9 cellular contexts compared by ENCODE assay signal in genomic region chr7:116786791-116787443, GRCh38.
DNase-seq lines count a peak whose midpoint lies in the region; ATAC-seq, FAIRE-seq and TF ChIP-seq lines count a peak whose summit lies in the region.
"Had no signal": no experiment of that assay in that cellular context is flagged by ENCODE, and none has a peak within 500 bp of the region (broad histone marks: within the 10 kb centered on the region; RNA-seq: fewer than 3 reads in every experiment).

No MANE protein-coding gene starts in this region.

- H3K27me3 Mint-ChIP-seq in naive B cell: no peaks in the 10 kb centered on the region

- 11% methylated on average over 2 of the region's 2 CpGs for WGBS in GM12878 (ENCODE audit: insufficient coverage, insufficient replicate concordance, low lambda C conversion rate, missing lambda C conversion rate)

- no peaks in the 10 kb centered on the region for H3K79me2 ChIP-seq in GM12878 (ENCODE audit: control insufficient read depth, insufficient read depth, low read length)

- peak; percentile 80 for TF ChIP-seq RAD21 in GM12878 (IDR thresholded peaks at IDR 0.05; ENCODE audit: insufficient read depth, low read depth, low read length)

- no peak for TF ChIP-seq EP300 in GM12878 (IDR thresholded peaks at IDR 0.05; ENCODE audit: borderline replicate concordance in 1 of 2, control insufficient read depth in 1 of 2, low read depth in 2 of 2, low read length in 2 of 2)

- H3K27me3 ChIP-seq in right atrium auricular region (no peaks in the 10 kb centered on the region), GM12878 (replicated peaks in 1 of 2; ENCODE audit: control insufficient read depth in 2 of 2, insufficient read depth in 2 of 2, low read length in 1 of 2) (no peaks in the 10 kb centered on the region; a peak in 1 of 4 replicates)

- H3K27ac ChIP-seq in right atrium auricular region: no peak overlapping the region
- no peak overlapping the region for H3K27ac ChIP-seq in GM12878 (ENCODE audit: control insufficient read depth, insufficient read depth)

- H3K36me3 Mint-ChIP-seq in naive B cell: no peaks in the 10 kb centered on the region

- H3K4me1 ChIP-seq in right atrium auricular region (no peaks in the 10 kb centered on the region), GM12878 (ENCODE audit: control insufficient read depth, insufficient read depth, low read length) (peaks cover 6% of the 10 kb centered on the region; the same call in 1 of the 2 replicates)

- no peak overlapping the region for H2AFZ ChIP-seq in GM12878 (ENCODE audit: control insufficient read depth, low read depth, low read length)

- in situ Hi-C loops in KBM-7 (cut with MboI; ENCODE audit: low pct_unique_long_range_greater_than_20kb, low sequenced_read_pairs): loop anchor here (25.0 kb wide), 1 partner anchor 525 kb away; no protein-coding TSS in a partner anchor
- in situ Hi-C loops in GM12878 (cut with MboI): loop anchor here (10.0 kb wide), 1 partner anchor 522 kb away; no protein-coding TSS in a partner anchor

- no peak overlapping the region for H3K4me2 ChIP-seq in GM12878 (ENCODE audit: control insufficient read depth, insufficient read depth)

- H3K9me3 ChIP-seq in right atrium auricular region (no peaks in the 10 kb centered on the region), GM12878 (replicated peaks; ENCODE audit: control insufficient read depth, insufficient read depth, low read length) (no peaks in the 10 kb centered on the region)

- no peak overlapping the region for H3K9ac ChIP-seq in GM12878 (ENCODE audit: control insufficient read depth, insufficient read depth, low read length)

- POLR2A ChIA-PET in GM12878 (lab: Charles Lee): interaction anchor here (0.6 kb wide), 1 partner anchor 1101 kb away, joined by 12 read pairs; no protein-coding TSS in a partner anchor

- H3K4me1 Mint-ChIP-seq in naive B cell: no peaks in the 10 kb centered on the region

- H3K4me3 Mint-ChIP-seq in naive B cell: no peak overlapping the region

- ATAC-seq in Right ventricle myocardium superior (ENCODE audit: poor library complexity): peak; percentile 22
- peak; percentile 99 for ATAC-seq in GM21786 (IDR thresholded peaks at IDR 0.05; ENCODE audit: unreplicated experiment)
- ATAC-seq in GM12878: peak; percentile 99
- ATAC-seq in naive B cell (ENCODE audit: low read depth in 2 of 2): peak; percentile 97 to 98

- DNase-seq in Right ventricle myocardium superior: no peak
- DNase-seq in right atrium auricular region (ENCODE audit: low spot score): no peak
- DNase-seq in KBM-7: peak; percentile 35
- peak; percentile 58 for DNase-seq in GM12878 (ENCODE audit: low read depth, low spot score)
- DNase-seq in naive B cell: peak; percentile 63
- no peak for DNase-seq in amniotic stem cell (lab: John Stamatoyannopoulos, UW)
- DNase-seq in NCI-H187 treated with DMSO at 0.1 percent for 48 hours (lab: John Stamatoyannopoulos, UW): no peak

- intact Hi-C loops in Right ventricle myocardium superior (cut with DNase I): loop anchor here (10.0 kb wide), 1 partner anchor 112 kb away; the partner anchor contains the start of gene MET
- intact Hi-C loops in GM12878 (cut with micrococcal nuclease; ENCODE audit: unreplicated experiment): loop anchor here (2.0 to 5.0 kb wide), 3 partner anchors 105 to 528 kb away; no protein-coding TSS in a partner anchor

- BruUV-seq in GM12878 (replicated peaks; lab: Mats Ljungman, UMichigan): no TSS peak

- no peak for TF ChIP-seq POLR2A in GM12878 (IDR thresholded peaks at IDR 0.05; ENCODE audit: low read depth, low read length)

- CTCF ChIA-PET in GM12878 (lab: Yijun Ruan, JAX): interaction anchor here (0.5 to 5.5 kb wide), 16 partner anchors 8 to 1920 kb away, joined by 3 to 106 read pairs (median 3); no protein-coding TSS in a partner anchor

- no peak overlapping the region for H3K27ac Mint-ChIP-seq in naive B cell

- SMC1A ChIA-PET in GM12878 (lab: Charles Lee; ENCODE audit: uncharacterized antibody, unreplicated experiment): interaction anchor here (1.0 to 2.9 kb wide), 3 partner anchors 131 to 528 kb away, joined by 3 to 26 read pairs (median 4); no protein-coding TSS in a partner anchor

- RAD21 ChIA-PET in GM12878 (lab: Charles Lee; ENCODE audit: unreplicated experiment): interaction anchor here (0.8 to 2.1 kb wide), 3 partner anchors 183 to 196 kb away, joined by 3 to 28 read pairs (median 3); no protein-coding TSS in a partner anchor

- H3K36me3 ChIP-seq in right atrium auricular region (no peaks in the 10 kb centered on the region), GM12878 (ENCODE audit: control insufficient read depth in 2 of 2, insufficient read depth in 2 of 2, low read length in 1 of 2) (no peaks in the 10 kb centered on the region)

- FAIRE-seq in GM12878 (lab: Jason Lieb, UNC): peak; percentile 95
- FAIRE-seq: colon had no signal

- TF ChIP-seq CTCF in right atrium auricular region (IDR thresholded peaks at IDR 0.05): peak in 1 of 2 donors; percentile 55
- TF ChIP-seq CTCF in GM12878 (IDR thresholded peaks at IDR 0.05 in 2 of 3, conservative IDR thresholded peaks at IDR 0.05 in 1 of 3; ENCODE audit: control insufficient read depth in 2 of 3, extremely low read depth in 1 of 3, insufficient read depth in 1 of 3, low read depth in 3 of 3, low read length in 3 of 3): peak; percentile 65 to 78 (median 72)

- H4K20me1 ChIP-seq in GM12878 (ENCODE audit: control insufficient read depth, insufficient read depth): no peaks in the 10 kb centered on the region

- no peaks in the 10 kb centered on the region for H3K9me3 Mint-ChIP-seq in naive B cell

- H3K4me3 ChIP-seq in right atrium auricular region (no peak overlapping the region), GM12878 (no peak overlapping the region)

TF ChIP-seq in GM12878, 131 proteins besides CTCF, POLR2A, EP300 and RAD21 (continues in another document):
- TF ChIP-seq SUZ12 (IDR thresholded peaks at IDR 0.05; ENCODE audit: unreplicated experiment) (no peak), FOXM1 (IDR thresholded peaks at IDR 0.05; ENCODE audit: low read depth, low read length) (no peak), RUNX3 (IDR thresholded peaks at IDR 0.05; ENCODE audit: low read length) (no peak), IRF4 (IDR thresholded peaks at IDR 0.05; ENCODE audit: low read depth, low read length) (peak; percentile 90), ATF2 (IDR thresholded peaks at IDR 0.05; ENCODE audit: low read length) (0 out of 2 replicates have a peak, but pooled peaks have one; percentile 26), POLR2AphosphoS2 (IDR thresholded peaks at IDR 0.05; ENCODE audit: low read depth, low read length) (no peak), E2F4 (IDR thresholded peaks at IDR 0.05; ENCODE audit: low read depth, low read length) (no peak), MTA2 (IDR thresholded peaks at IDR 0.05; ENCODE audit: low read depth) (peak; percentile 41), NR2C1 (IDR thresholded peaks at IDR 0.05) (peak; percentile 80), EED (IDR thresholded peaks at IDR 0.05; ENCODE audit: low read depth) (no peak), PBX3 (IDR thresholded peaks at IDR 0.05; ENCODE audit: insufficient replicate concordance, low read depth, low read length) (peak; percentile 16), PAX8 (IDR thresholded peaks at IDR 0.05) (no peak), NFIC (IDR thresholded peaks at IDR 0.05; ENCODE audit: low read depth, low read length) (no peak)

Comparison
In these comparisons a context has a peak if more than half of its experiments do, and no peak if none do; other contexts are left out.
1. ATAC-seq: peak in every context shown above with its lines; median percentile 99 in GM21786; 99 in GM12878; 98 in naive B cell; 22 in Right ventricle myocardium superior.
2. DNase-seq: peak in KBM-7 (single experiment), GM12878 (single experiment) and naive B cell (single experiment); none in Right ventricle myocardium superior (single experiment), right atrium auricular region (single experiment), amniotic stem cell (single experiment) and NCI-H187 treated with DMSO at 0.1 percent for 48 hours (single experiment).